In the genomic region with DNA sequence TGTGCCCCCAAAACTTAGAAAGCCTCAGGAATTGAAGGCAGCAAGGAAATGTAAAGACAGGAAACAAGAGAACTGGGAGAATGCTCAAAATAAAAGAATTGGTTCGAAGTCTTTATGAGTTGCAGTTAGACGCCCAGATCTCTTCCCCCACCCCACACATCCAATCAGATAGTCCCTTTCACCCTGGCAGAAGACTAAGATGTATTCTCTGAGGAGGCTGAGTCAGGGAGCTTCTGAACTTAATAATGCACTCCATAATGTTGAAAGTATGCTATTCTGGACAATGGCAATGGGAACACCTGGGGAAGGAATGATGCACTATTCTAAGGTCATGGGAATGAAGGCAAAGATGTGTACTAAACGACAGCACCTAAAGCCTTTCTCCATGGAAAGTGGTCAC, we compare ENCODE assay signal across 24 cellular contexts.
"Had no signal": no experiment of that assay in that cellular context is flagged by ENCODE, and none has a peak within 500 bp of the region (broad histone marks: within the 10 kb centered on the region; RNA-seq: fewer than 3 reads in every experiment).

No MANE protein-coding gene starts in this region.

- ATAC-seq: activated CD4-positive, alpha-beta T cell treated with anti-CD3 and anti-CD28 coated beads for 36 hours; activated naive CD4-positive, alpha-beta T cell treated with anti-CD3 and anti-CD28 coated beads, Interleukin-2, amount 50 U/mL, for 72 hours; activated T-helper 17 cell treated with anti-CD3 and anti-CD28 coated beads, Interleukin-2, amount 50 U/mL, for 72 hours; left lung; natural killer cell treated with Interleukin-12 subunit alpha and Interleukin-12 subunit beta and Interleukin-15 and Interleukin-18, amount 100 ng/mL, for 72 hours; psoas muscle; stimulated activated memory B cell treated with anti-CD40 and anti-IgM and Interleukin-4, amounts not matched to agents 10 μg/mL and 1 μg/mL and 100 μg/mL, for 72 hours had no signal

- DNase-seq: activated B cell treated with CpG ODN at 0.5 μM for 24 hours; activated CD4-positive, alpha-beta T cell treated with anti-CD3 and anti-CD28 coated beads for 36 hours; activated CD4-positive, alpha-beta T cell treated with anti-CD3 and anti-CD28 coated beads, Interleukin-2, amount 50 U/mL, for 4 hours; activated CD8-positive, alpha-beta memory T cell treated with anti-CD3 and anti-CD28 coated beads for 24 hours; activated CD8-positive, alpha-beta memory T cell treated with anti-CD3 and anti-CD28 coated beads, Interleukin-2, amount 50 U/mL, for 4 hours; activated T-cell treated with anti-CD3 and anti-CD28 coated beads, Interleukin-2, amount 50 U/mL, for 24 hours; adrenal gland; colonic mucosa; foreskin melanocyte; immature natural killer cell; left lung; ovary; psoas muscle; stimulated activated CD4-positive, alpha-beta T cell treated with anti-CD3 and anti-CD28 coated beads, Interleukin-2, amount 100 ng/mL, for 24 hours; T1000; upper lobe of left lung had no signal

- H3K36me3 ChIP-seq: adrenal gland, ascending aorta, colonic mucosa, esophagus muscularis mucosa, left lung, ovary, right atrium auricular region, upper lobe of left lung had no signal

- H3K9me3 ChIP-seq: adrenal gland, ascending aorta, colonic mucosa, esophagus muscularis mucosa, left lung, ovary, right atrium auricular region, upper lobe of left lung had no signal

- H3K27me3 ChIP-seq: adrenal gland, ascending aorta, colonic mucosa, esophagus muscularis mucosa, left lung, ovary, right atrium auricular region, upper lobe of left lung had no signal

- H3K4me1 ChIP-seq: ascending aorta, colonic mucosa, left lung had no signal

- H3K4me3 ChIP-seq: adrenal gland, ascending aorta, colonic mucosa, esophagus muscularis mucosa, left lung, ovary, psoas muscle, right atrium auricular region, skin epidermis, upper lobe of left lung had no signal
